Comparison of ENCODE assay signal across 25 cellular contexts in the genomic region with DNA sequence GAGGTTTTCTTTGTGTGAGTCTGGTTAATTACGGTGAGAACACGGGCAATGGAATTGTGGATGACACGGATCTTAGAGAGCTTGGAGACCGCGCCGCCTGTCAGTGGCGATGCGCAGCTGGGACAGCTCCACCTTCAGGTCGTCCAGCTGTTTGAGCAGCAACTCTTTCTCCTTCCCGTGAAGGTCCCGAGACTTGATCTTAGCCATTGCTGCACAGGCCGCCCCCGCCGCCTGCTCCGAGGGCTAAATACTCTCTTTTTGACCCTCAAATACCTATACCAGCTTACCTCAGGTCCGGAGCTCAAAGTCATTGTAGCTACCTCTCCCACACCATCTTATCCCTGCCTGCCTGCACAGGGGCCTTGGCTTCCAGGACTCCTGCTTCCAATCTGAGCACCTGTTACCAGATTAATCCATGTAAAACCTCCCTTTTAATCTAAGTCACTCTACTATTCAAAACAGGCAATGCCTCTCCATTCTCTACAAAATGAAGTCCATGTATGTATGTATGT.
A peak's percentile ranks its signal among the peaks of the same experiment; 100 is the strongest.
DNase-seq lines count a peak whose midpoint lies in the region; ATAC-seq and TF ChIP-seq lines count a peak whose summit lies in the region.
"Had no signal": no experiment of that assay in that cellular context is flagged by ENCODE, and none has a peak within 500 bp of the region (broad histone marks: within the 10 kb centered on the region; RNA-seq: fewer than 3 reads in every experiment).

No MANE protein-coding gene starts in this region.

- no peak overlapping the region for H3K9ac ChIP-seq in MM.1S (ENCODE audit: low read length)

- H4K20me1 ChIP-seq in GM23338 (replicated peaks; ENCODE audit: insufficient read depth) (peaks cover 4% of the 10 kb centered on the region), MM.1S (ENCODE audit: insufficient read depth, low read length) (no peaks in the 10 kb centered on the region)

- no peaks in the 10 kb centered on the region for H3K27me3 ChIP-seq in GM23338 (ENCODE audit: insufficient read depth)
- H3K27me3 ChIP-seq in prostate gland (replicated peaks; ENCODE audit: insufficient read depth) = no peaks in the 10 kb centered on the region
- H3K27me3 ChIP-seq in MM.1S (replicated peaks; ENCODE audit: insufficient read depth, low read length) = no peaks in the 10 kb centered on the region
- H3K27me3 ChIP-seq: SJSA1 had no signal

- DNase-seq in AG10803 (ENCODE audit: low read depth) (peak; percentile 35), GM23338 (ENCODE audit: low spot score) (peak; percentile 41), prostate gland (ENCODE audit: low spot score) (no peak), MM.1S (no peak), coronary artery (ENCODE audit: low spot score) (no peak)
- no peak for DNase-seq in central memory CD8-positive, alpha-beta T cell (ENCODE audit: low spot score in 2 of 2)
- DNase-seq: activated CD4-positive, alpha-beta T cell treated with anti-CD3 and anti-CD28 coated beads for 1 hour; activated effector memory CD4-positive, alpha-beta T cell treated with anti-CD3 and anti-CD28 coated beads, Interleukin-2, amount 50 U/mL, for 16 hours; activated naive CD8-positive, alpha-beta T cell treated with anti-CD3 and anti-CD28 coated beads, Interleukin-2, amount 10 ng/mL, durations not matched to agents 7 days and 5 days; CD4-positive, alpha-beta memory T cell; cerebellar nuclear complex; DMS79 treated with DMSO at 0.1 percent for 48 hours; erythroblast; HCEC 1CT; islet precursor cell; left ventricle myocardium superior; natural killer cell; NCI-H510A treated with DMSO at 0.1 percent for 48 hours; stimulated activated CD4-positive, alpha-beta T cell treated with anti-CD3 and anti-CD28 coated beads, Interleukin-4, amount 100 ng/mL, for 24 hours; stimulated activated naive B cell treated with anti-CD40 and anti-IgM and Interleukin-4, amounts not matched to agents 10 μg/mL and 1 μg/mL and 100 μg/mL, for 72 hours; T-cell had no signal

- H3F3A ChIP-seq in GM23338 (replicated peaks; ENCODE audit: low read depth) (no peaks in the 10 kb centered on the region), MM.1S (ENCODE audit: insufficient read depth, low read length) (no peaks in the 10 kb centered on the region)

- no peak for TF ChIP-seq POLR2A in prostate gland (IDR thresholded peaks at IDR 0.05)

- peaks cover 19% of the 10 kb centered on the region for H3K4me1 ChIP-seq in GM23338 (ENCODE audit: insufficient read depth)
- peaks cover 4% of the 10 kb centered on the region for H3K4me1 ChIP-seq in prostate gland (replicated peaks)
- no peaks in the 10 kb centered on the region for H3K4me1 ChIP-seq in MM.1S (ENCODE audit: low read length)

- H3K36me3 ChIP-seq in GM23338 (ENCODE audit: insufficient read depth) (no peaks in the 10 kb centered on the region; the same call in 1 of the 2 replicates), prostate gland (no peaks in the 10 kb centered on the region), MM.1S (replicated peaks; ENCODE audit: insufficient read depth, low read length) (no peaks in the 10 kb centered on the region)
- H3K36me3 ChIP-seq: SJSA1 had no signal

- peaks cover 4% of the 10 kb centered on the region; the same call in 2 of the 3 replicates for H3K36me3 Mint-ChIP-seq in GM23338 (ENCODE audit: low read depth)
- H3K36me3 Mint-ChIP-seq in central memory CD8-positive, alpha-beta T cell (ENCODE audit: insufficient read depth) = peaks cover 9% of the 10 kb centered on the region
- H3K36me3 Mint-ChIP-seq: natural killer cell had no signal

- H2AFZ ChIP-seq in GM23338 (no peak overlapping the region), MM.1S (ENCODE audit: low read length) (no peak overlapping the region)

- no peak overlapping the region for H3K4me3 Mint-ChIP-seq in GM23338
- no peak overlapping the region for H3K4me3 Mint-ChIP-seq in central memory CD8-positive, alpha-beta T cell
- H3K4me3 Mint-ChIP-seq: activated naive CD8-positive, alpha-beta T cell treated with anti-CD3 and anti-CD28 coated beads, Interleukin-2, amount 10 ng/mL, durations not matched to agents 7 days and 5 days; CD4-positive, alpha-beta memory T cell; mesothelial cell of epicardium; natural killer cell; stimulated activated naive B cell treated with anti-CD40 and anti-IgM and Interleukin-4, amounts not matched to agents 10 μg/mL and 1 μg/mL and 100 μg/mL, for 72 hours; T-cell had no signal

- H3K4me2 ChIP-seq in GM23338 (no peak overlapping the region), MM.1S (ENCODE audit: low read depth, low read length) (no peak overlapping the region)

- H3K27me3 Mint-ChIP-seq in GM23338 (ENCODE audit: insufficient read depth, low read depth, poor library complexity) = no peaks in the 10 kb centered on the region
- H3K27me3 Mint-ChIP-seq in central memory CD8-positive, alpha-beta T cell = no peaks in the 10 kb centered on the region
- H3K27me3 Mint-ChIP-seq: activated naive CD8-positive, alpha-beta T cell treated with anti-CD3 and anti-CD28 coated beads, Interleukin-2, amount 10 ng/mL, durations not matched to agents 7 days and 5 days; CD4-positive, alpha-beta memory T cell; stimulated activated naive B cell treated with anti-CD40 and anti-IgM and Interleukin-4, amounts not matched to agents 10 μg/mL and 1 μg/mL and 100 μg/mL, for 72 hours; T-cell had no signal

- H3K9me2 ChIP-seq in GM23338 (ENCODE audit: insufficient read depth) (no peaks in the 10 kb centered on the region), MM.1S (replicated peaks; ENCODE audit: insufficient read depth, low read length) (no peaks in the 10 kb centered on the region)

- 0 out of 2 replicates have a peak overlapping the region, but pooled peaks have one; percentile 39 for H3K27ac Mint-ChIP-seq in GM23338
- H3K27ac Mint-ChIP-seq in central memory CD8-positive, alpha-beta T cell (ENCODE audit: low read depth) = peak overlapping the region; percentile 69
- H3K27ac Mint-ChIP-seq: activated naive CD8-positive, alpha-beta T cell treated with anti-CD3 and anti-CD28 coated beads, Interleukin-2, amount 10 ng/mL, durations not matched to agents 7 days and 5 days; CD4-positive, alpha-beta memory T cell; mesothelial cell of epicardium; natural killer cell; stimulated activated naive B cell treated with anti-CD40 and anti-IgM and Interleukin-4, amounts not matched to agents 10 μg/mL and 1 μg/mL and 100 μg/mL, for 72 hours; T-cell had no signal

- intact Hi-C loops in prostate gland (cut with DNase I) = no loop called here

- WGBS in prostate gland = 95% methylated on average over 16 of the region's 16 CpGs

- H3K27ac ChIP-seq in GM23338 (ENCODE audit: low read depth) (0 out of 2 replicates have a peak overlapping the region, but pooled peaks have one; percentile 12), prostate gland (peak overlapping the region; percentile 55 to 63), MM.1S (ENCODE audit: low read length) (no peak overlapping the region), coronary artery (no peak overlapping the region)
- H3K27ac ChIP-seq: SJSA1 had no signal

- TF ChIP-seq CTCF in AG10803 (conservative IDR thresholded peaks at IDR 0.05; ENCODE audit: low read length) (peak; percentile 59), GM23338 (conservative IDR thresholded peaks at IDR 0.05; ENCODE audit: low read depth in 2 of 2) (peak; percentile 46 to 64), prostate gland (IDR thresholded peaks at IDR 0.05) (peak in 1 of 4 experiments; percentile 15), MM.1S (IDR thresholded peaks at IDR 0.05; ENCODE audit: low read length) (no peak), coronary artery (IDR thresholded peaks at IDR 0.05) (no peak)

- H3K9me3 ChIP-seq in prostate gland (no peaks in the 10 kb centered on the region), MM.1S (replicated peaks; ENCODE audit: insufficient read depth, low read length) (no peaks in the 10 kb centered on the region)
- H3K9me3 ChIP-seq: SJSA1 had no signal

- H3K79me2 ChIP-seq in GM23338 (replicated peaks; ENCODE audit: insufficient read depth) (no peaks in the 10 kb centered on the region), MM.1S (ENCODE audit: low read length) (no peaks in the 10 kb centered on the region)

- peaks cover 15% of the 10 kb centered on the region for H3K4me1 Mint-ChIP-seq in GM23338
- no peaks in the 10 kb centered on the region for H3K4me1 Mint-ChIP-seq in central memory CD8-positive, alpha-beta T cell
- H3K4me1 Mint-ChIP-seq: natural killer cell; stimulated activated naive B cell treated with anti-CD40 and anti-IgM and Interleukin-4, amounts not matched to agents 10 μg/mL and 1 μg/mL and 100 μg/mL, for 72 hours; T-cell had no signal

- peak overlapping the region; percentile 1; the same call in 1 of the 2 replicates for H3K4me3 ChIP-seq in AG10803 (ENCODE audit: low read length)
- no peak overlapping the region for H3K4me3 ChIP-seq in GM23338
- no peak overlapping the region for H3K4me3 ChIP-seq in prostate gland
- H3K4me3 ChIP-seq in MM.1S (ENCODE audit: low read length) = no peak overlapping the region
- no peak overlapping the region for H3K4me3 ChIP-seq in coronary artery
- H3K4me3 ChIP-seq: GM12878, SJSA1 had no signal

- ATAC-seq in GM23338 (peak; percentile 73), HG03025 (IDR thresholded peaks at IDR 0.05; ENCODE audit: low FRiP score, unreplicated experiment) (no peak)
- no peak for ATAC-seq in central memory CD8-positive, alpha-beta T cell (replicated peaks; ENCODE audit: extremely low read depth, poor library complexity, severe bottlenecking)
- ATAC-seq: GM12878; left ventricle myocardium superior; natural killer cell; stimulated activated naive B cell treated with anti-CD40 and anti-IgM and Interleukin-4, amounts not matched to agents 10 μg/mL and 1 μg/mL and 100 μg/mL, for 72 hours; T-cell had no signal

- H3K9me3 Mint-ChIP-seq in GM23338 = no peaks in the 10 kb centered on the region
- no peaks in the 10 kb centered on the region for H3K9me3 Mint-ChIP-seq in central memory CD8-positive, alpha-beta T cell
- H3K9me3 Mint-ChIP-seq: activated naive CD8-positive, alpha-beta T cell treated with anti-CD3 and anti-CD28 coated beads, Interleukin-2, amount 10 ng/mL, durations not matched to agents 7 days and 5 days; CD4-positive, alpha-beta memory T cell; mesothelial cell of epicardium; natural killer cell; stimulated activated naive B cell treated with anti-CD40 and anti-IgM and Interleukin-4, amounts not matched to agents 10 μg/mL and 1 μg/mL and 100 μg/mL, for 72 hours; T-cell had no signal

TF ChIP-seq in GM23338, 12 proteins besides CTCF, POLR2A, EP300 and RAD21 (continues in another document):
- no peak for TF ChIP-seq ZNF331 (CRISPR knock-in tag; IDR thresholded peaks at IDR 0.05; ENCODE audit: low read depth)

Comparison
In these comparisons a context has a peak if more than half of its experiments do, and no peak if none do; other contexts are left out.
1. DNase-seq: peak in AG10803 (single experiment) and GM23338 (single experiment); none in central memory CD8-positive, alpha-beta T cell (0 of 2), prostate gland (single experiment), MM.1S (single experiment) and coronary artery (single experiment).
2. CTCF ChIP-seq: peak in AG10803 (single experiment) and GM23338 (2 of 2); none in MM.1S (single experiment) and coronary artery (single experiment).
3. H3K27ac ChIP-seq: peak in GM23338 (single experiment) and prostate gland (2 of 2); none in MM.1S (single experiment) and coronary artery (0 of 2).